In genomic region chr13:85266771-85267170, GRCh38 we compare ENCODE assay signal across 26 cellular contexts.
DNase-seq lines count a peak whose midpoint lies in the region; ATAC-seq and TF ChIP-seq lines count a peak whose summit lies in the region.
"Had no signal": no experiment of that assay in that cellular context is flagged by ENCODE, and none has a peak within 500 bp of the region (broad histone marks: within the 10 kb centered on the region; RNA-seq: fewer than 3 reads in every experiment).

No MANE protein-coding gene starts in this region.

- POLR2A ChIA-PET in MCF 10A (lab: Yijun Ruan, JAX), result no interaction called here

- H3K36me3 ChIP-seq in breast epithelium (no peaks in the 10 kb centered on the region), SK-N-MC (ENCODE audit: insufficient read depth, low read length) (no peaks in the 10 kb centered on the region)
- H3K36me3 ChIP-seq: colonic mucosa, esophagus squamous epithelium, left lung, spleen, transverse colon had no signal

- H3K4me3 ChIP-seq in breast epithelium, result no peak overlapping the region
- peak overlapping the region; percentile 58 for H3K4me3 ChIP-seq in SK-N-MC
- H3K4me3 ChIP-seq: colonic mucosa, esophagus squamous epithelium, left lung, spleen, transverse colon had no signal

- CTCF ChIA-PET in MCF 10A (lab: Yijun Ruan, JAX), result interaction anchor here (0.6 to 1.0 kb wide), 2 partner anchors 23 to 34 kb away, joined by 4 read pairs; no protein-coding TSS in a partner anchor

- BruUV-seq in MCF 10A (replicated peaks; lab: Mats Ljungman, UMichigan), result no TSS peak

- H3K27me3 ChIP-seq in breast epithelium, result no peaks in the 10 kb centered on the region
- H3K27me3 ChIP-seq: colonic mucosa, esophagus squamous epithelium, left lung, spleen, transverse colon had no signal

- no peak overlapping the region for H3K27ac ChIP-seq in breast epithelium
- peak overlapping the region; percentile 79; the same call in 1 of the 2 replicates for H3K27ac ChIP-seq in SK-N-MC
- no peak overlapping the region for H3K27ac ChIP-seq in substantia nigra (ENCODE audit: low read depth, low read length, poor library complexity, severe bottlenecking)
- H3K27ac ChIP-seq: colonic mucosa, esophagus squamous epithelium, left lung, spleen, transverse colon had no signal

- no peaks in the 10 kb centered on the region for H3K27me3 Mint-ChIP-seq in MCF 10A (ENCODE audit: insufficient read depth, unreplicated experiment)
- H3K27me3 Mint-ChIP-seq in natural killer cell treated with Interleukin-12 subunit alpha and Interleukin-12 subunit beta and Interleukin-15 and Interleukin-18, amount 100 ng/mL, for 72 hours, result no peaks in the 10 kb centered on the region
- H3K27me3 Mint-ChIP-seq: activated CD8-positive, alpha-beta memory T cell treated with anti-CD3 and anti-CD28 coated beads, Interleukin-2, amount 10 ng/mL, durations not matched to agents 7 days and 5 days; CD8-positive, alpha-beta memory T cell had no signal

- no peak for ATAC-seq in natural killer cell treated with Interleukin-12 subunit alpha and Interleukin-12 subunit beta and Interleukin-15 and Interleukin-18, amount 100 ng/mL, for 72 hours
- ATAC-seq: activated CD8-positive, alpha-beta memory T cell treated with anti-CD3 and anti-CD28 coated beads, Interleukin-2, amount 10 ng/mL, durations not matched to agents 7 days and 5 days; activated T-cell treated with anti-CD3 and anti-CD28 coated beads, Interleukin-2, amount 50 U/mL, for 72 hours; left lung; naive thymus-derived CD8-positive, alpha-beta T cell; right cardiac atrium had no signal

- H3K36me3 Mint-ChIP-seq in MCF 10A (ENCODE audit: insufficient read depth, unreplicated experiment), result no peaks in the 10 kb centered on the region
- no peaks in the 10 kb centered on the region for H3K36me3 Mint-ChIP-seq in natural killer cell treated with Interleukin-12 subunit alpha and Interleukin-12 subunit beta and Interleukin-15 and Interleukin-18, amount 100 ng/mL, for 72 hours
- H3K36me3 Mint-ChIP-seq: activated CD8-positive, alpha-beta memory T cell treated with anti-CD3 and anti-CD28 coated beads, Interleukin-2, amount 10 ng/mL, durations not matched to agents 7 days and 5 days; CD8-positive, alpha-beta memory T cell; naive thymus-derived CD8-positive, alpha-beta T cell had no signal

- peak overlapping the region; percentile 78 for H3K27ac Mint-ChIP-seq in MCF 10A (ENCODE audit: low read depth, unreplicated experiment)
- no peak overlapping the region for H3K27ac Mint-ChIP-seq in natural killer cell treated with Interleukin-12 subunit alpha and Interleukin-12 subunit beta and Interleukin-15 and Interleukin-18, amount 100 ng/mL, for 72 hours
- H3K27ac Mint-ChIP-seq: activated CD8-positive, alpha-beta memory T cell treated with anti-CD3 and anti-CD28 coated beads, Interleukin-2, amount 10 ng/mL, durations not matched to agents 7 days and 5 days; activated T-cell treated with anti-CD3 and anti-CD28 coated beads, Interleukin-2, amount 50 U/mL, for 72 hours; CD8-positive, alpha-beta memory T cell; immature natural killer cell; naive thymus-derived CD8-positive, alpha-beta T cell had no signal

- no peak overlapping the region for H3K4me3 Mint-ChIP-seq in MCF 10A (ENCODE audit: unreplicated experiment)
- H3K4me3 Mint-ChIP-seq in natural killer cell treated with Interleukin-12 subunit alpha and Interleukin-12 subunit beta and Interleukin-15 and Interleukin-18, amount 100 ng/mL, for 72 hours, result no peak overlapping the region
- H3K4me3 Mint-ChIP-seq: activated CD8-positive, alpha-beta memory T cell treated with anti-CD3 and anti-CD28 coated beads, Interleukin-2, amount 10 ng/mL, durations not matched to agents 7 days and 5 days; activated T-cell treated with anti-CD3 and anti-CD28 coated beads, Interleukin-2, amount 50 U/mL, for 72 hours; CD8-positive, alpha-beta memory T cell; immature natural killer cell; naive thymus-derived CD8-positive, alpha-beta T cell had no signal

- no peak for TF ChIP-seq POLR2A in breast epithelium (IDR thresholded peaks at IDR 0.05)

- no peaks in the 10 kb centered on the region for H3K4me1 ChIP-seq in breast epithelium
- H3K4me1 ChIP-seq: colonic mucosa, esophagus squamous epithelium, left lung, spleen, transverse colon had no signal

- H3K9ac ChIP-seq in SK-N-MC (ENCODE audit: insufficient read length), result no peak overlapping the region

- no peak for DNase-seq in MCF 10A (ENCODE audit: unreplicated experiment)
- no peak for DNase-seq in breast epithelium (ENCODE audit: low spot score in 2 of 2)
- no peak for DNase-seq in SK-N-MC (ENCODE audit: low read depth, low spot score)
- DNase-seq in iPS-NIHi7 (ENCODE audit: extremely low spot score), result peak; percentile 25
- peak; percentile 13 for DNase-seq in smooth muscle cell of the brain vasculature (ENCODE audit: low read depth, low spot score)
- no peak for DNase-seq in substantia nigra (lab: John Stamatoyannopoulos, UW)
- no peak for DNase-seq in C1 segment of cervical spinal cord (lab: John Stamatoyannopoulos, UW)
- no peak for DNase-seq in natural killer cell treated with Interleukin-12 subunit alpha and Interleukin-12 subunit beta and Interleukin-15 and Interleukin-18, amount 100 ng/mL, for 72 hours (ENCODE audit: low spot score)
- DNase-seq: activated CD8-positive, alpha-beta memory T cell treated with anti-CD3 and anti-CD28 coated beads, Interleukin-2, amount 10 ng/mL, durations not matched to agents 7 days and 5 days; activated naive CD4-positive, alpha-beta T cell treated with anti-CD3 and anti-CD28 coated beads, Interleukin-2, amount 50 U/mL, for 16 hours; activated T-cell treated with anti-CD3 and anti-CD28 coated beads, Interleukin-2, amount 50 U/mL, for 72 hours; amniotic stem cell; CD8-positive, alpha-beta memory T cell; colonic mucosa; esophagus squamous epithelium; H7; immature natural killer cell; left lung; midbrain; naive thymus-derived CD8-positive, alpha-beta T cell; NCI-H1105; NCI-H446 treated with DMSO at 0.1 percent for 48 hours; right cardiac atrium; spleen; T1000; transverse colon had no signal

- intact Hi-C loops in MCF 10A (cut with micrococcal nuclease), result no loop called here
- intact Hi-C loops in breast epithelium (cut with DNase I; ENCODE audit: low total_unique reads), result no loop called here

- peaks cover 19% of the 10 kb centered on the region for H3K4me1 Mint-ChIP-seq in MCF 10A (ENCODE audit: insufficient read depth, unreplicated experiment)
- H3K4me1 Mint-ChIP-seq in natural killer cell treated with Interleukin-12 subunit alpha and Interleukin-12 subunit beta and Interleukin-15 and Interleukin-18, amount 100 ng/mL, for 72 hours (ENCODE audit: low read depth in 2 of 2), result no peaks in the 10 kb centered on the region
- H3K4me1 Mint-ChIP-seq: activated CD8-positive, alpha-beta memory T cell treated with anti-CD3 and anti-CD28 coated beads, Interleukin-2, amount 10 ng/mL, durations not matched to agents 7 days and 5 days; CD8-positive, alpha-beta memory T cell; immature natural killer cell; naive thymus-derived CD8-positive, alpha-beta T cell had no signal

- peaks cover 5% of the 10 kb centered on the region for H3K9me3 Mint-ChIP-seq in MCF 10A (ENCODE audit: unreplicated experiment)
- peaks cover 18% of the 10 kb centered on the region for H3K9me3 Mint-ChIP-seq in natural killer cell treated with Interleukin-12 subunit alpha and Interleukin-12 subunit beta and Interleukin-15 and Interleukin-18, amount 100 ng/mL, for 72 hours

- H3K9me3 ChIP-seq in breast epithelium, result peaks cover 0 to 7% of the 10 kb centered on the region in 2 donors
- H3K9me3 ChIP-seq in SK-N-MC (ENCODE audit: low read depth, low read length), result no peaks in the 10 kb centered on the region
- H3K9me3 ChIP-seq: colonic mucosa, esophagus squamous epithelium, transverse colon had no signal

- TF ChIP-seq CTCF in MCF 10A (IDR thresholded peaks at IDR 0.05; ENCODE audit: unreplicated experiment), result no peak
- no peak for TF ChIP-seq CTCF in breast epithelium (IDR thresholded peaks at IDR 0.05)

Comparison
In these comparisons a context has a peak if more than half of its experiments do, and no peak if none do; other contexts are left out.
1. DNase-seq: peak in iPS-NIHi7 (single experiment) and smooth muscle cell of the brain vasculature (single experiment); none in MCF 10A (single experiment), breast epithelium (0 of 2), SK-N-MC (single experiment), substantia nigra (0 of 49), C1 segment of cervical spinal cord (0 of 14) and natural killer cell treated with Interleukin-12 subunit alpha and Interleukin-12 subunit beta and Interleukin-15 and Interleukin-18, amount 100 ng/mL, for 72 hours (single experiment).